ENCODE assay signal across 1 cellular context in genomic region chr20:58650776-58651547, GRCh38.
A peak's percentile ranks its signal among the peaks of the same experiment; 100 is the strongest.
TF ChIP-seq lines count a peak whose summit lies in the region.

A gene with protein sequence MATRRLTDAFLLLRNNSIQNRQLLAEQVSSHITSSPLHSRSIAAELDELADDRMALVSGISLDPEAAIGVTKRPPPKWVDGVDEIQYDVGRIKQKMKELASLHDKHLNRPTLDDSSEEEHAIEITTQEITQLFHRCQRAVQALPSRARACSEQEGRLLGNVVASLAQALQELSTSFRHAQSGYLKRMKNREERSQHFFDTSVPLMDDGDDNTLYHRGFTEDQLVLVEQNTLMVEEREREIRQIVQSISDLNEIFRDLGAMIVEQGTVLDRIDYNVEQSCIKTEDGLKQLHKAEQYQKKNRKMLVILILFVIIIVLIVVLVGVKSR (plus strand): TSS chr20:58651283. CDS start chr20:58652007, 724 bp downstream.

TF ChIP-seq in HEK293, 187 proteins besides CTCF, POLR2A, EP300 and RAD21 (continued from another document and continues in another):
- TF ChIP-seq ZNF707 (tag by site-specific recombination; IDR thresholded peaks at IDR 0.05) (peak; percentile 69), KLF1 (tag by site-specific recombination; IDR thresholded peaks at IDR 0.05) (peak; percentile 91), SETDB1 (IDR thresholded peaks at IDR 0.05; ENCODE audit: insufficient read length, low read length) (no peak), GLIS2 (tag by site-specific recombination; IDR thresholded peaks at IDR 0.05) (peak; percentile 96), SALL2 (tag by site-specific recombination; IDR thresholded peaks at IDR 0.05; ENCODE audit: borderline replicate concordance) (no peak), ZNF830 (tag by site-specific recombination; IDR thresholded peaks at IDR 0.05; ENCODE audit: low read depth) (no peak), ZBTB48 (tag by site-specific recombination; IDR thresholded peaks at IDR 0.05) (peak; percentile 93), ZNF548 (tag by site-specific recombination; IDR thresholded peaks at IDR 0.05) (no peak), ZNF549 (tag by site-specific recombination; IDR thresholded peaks at IDR 0.05) (no peak), MZF1 (tag by site-specific recombination; IDR thresholded peaks at IDR 0.05; ENCODE audit: borderline replicate concordance) (peak; percentile 93), ZNF221 (tag by site-specific recombination; IDR thresholded peaks at IDR 0.05; ENCODE audit: borderline replicate concordance) (0 out of 2 replicates have a peak, but pooled peaks have one; percentile 50), ZFP41 (tag by site-specific recombination; IDR thresholded peaks at IDR 0.05; ENCODE audit: borderline replicate concordance) (peak; percentile 98), ZBTB8A (tag by site-specific recombination; IDR thresholded peaks at IDR 0.05) (peak; percentile 99), PRDM4 (tag by site-specific recombination; IDR thresholded peaks at IDR 0.05) (peak; percentile 89), ZBTB1 (tag by site-specific recombination; IDR thresholded peaks at IDR 0.05) (peak; percentile 94), BCL11B (tag by site-specific recombination; IDR thresholded peaks at IDR 0.05; ENCODE audit: low read depth) (no peak), REPIN1 (tag by site-specific recombination; IDR thresholded peaks at IDR 0.05; ENCODE audit: low read depth) (peak; percentile 99; the same call in 1 of the 2 replicates), ZNF518A (tag by site-specific recombination; conservative IDR thresholded peaks at IDR 0.05; ENCODE audit: low read depth) (peak; percentile 93), ZNF18 (tag by site-specific recombination; IDR thresholded peaks at IDR 0.05) (peak; percentile 78; the same call in 1 of the 2 replicates), ZNF24 (tag by site-specific recombination; IDR thresholded peaks at IDR 0.05) (peak; percentile 98), ZNF501 (tag by site-specific recombination; IDR thresholded peaks at IDR 0.05) (peak; percentile 99), ZNF629 (tag by site-specific recombination; IDR thresholded peaks at IDR 0.05) (peak; percentile 92), ZNF426 (tag by site-specific recombination; IDR thresholded peaks at IDR 0.05) (no peak), ZNF596 (tag by site-specific recombination; IDR thresholded peaks at IDR 0.05) (peak; percentile 88), INSM2 (tag by site-specific recombination; IDR thresholded peaks at IDR 0.05) (peak; percentile 99), ZBTB21 (tag by site-specific recombination; IDR thresholded peaks at IDR 0.05) (peak; percentile 79), HOXC10 (CRISPR knock-in tag; IDR thresholded peaks at IDR 0.05) (peak; percentile 96; the same call in 1 of the 2 replicates), ZNF223 (tag by site-specific recombination; IDR thresholded peaks at IDR 0.05) (peak; percentile 83), ZNF248 (tag by site-specific recombination; IDR thresholded peaks at IDR 0.05) (no peak)
- TF ChIP-seq, protein P1, sequence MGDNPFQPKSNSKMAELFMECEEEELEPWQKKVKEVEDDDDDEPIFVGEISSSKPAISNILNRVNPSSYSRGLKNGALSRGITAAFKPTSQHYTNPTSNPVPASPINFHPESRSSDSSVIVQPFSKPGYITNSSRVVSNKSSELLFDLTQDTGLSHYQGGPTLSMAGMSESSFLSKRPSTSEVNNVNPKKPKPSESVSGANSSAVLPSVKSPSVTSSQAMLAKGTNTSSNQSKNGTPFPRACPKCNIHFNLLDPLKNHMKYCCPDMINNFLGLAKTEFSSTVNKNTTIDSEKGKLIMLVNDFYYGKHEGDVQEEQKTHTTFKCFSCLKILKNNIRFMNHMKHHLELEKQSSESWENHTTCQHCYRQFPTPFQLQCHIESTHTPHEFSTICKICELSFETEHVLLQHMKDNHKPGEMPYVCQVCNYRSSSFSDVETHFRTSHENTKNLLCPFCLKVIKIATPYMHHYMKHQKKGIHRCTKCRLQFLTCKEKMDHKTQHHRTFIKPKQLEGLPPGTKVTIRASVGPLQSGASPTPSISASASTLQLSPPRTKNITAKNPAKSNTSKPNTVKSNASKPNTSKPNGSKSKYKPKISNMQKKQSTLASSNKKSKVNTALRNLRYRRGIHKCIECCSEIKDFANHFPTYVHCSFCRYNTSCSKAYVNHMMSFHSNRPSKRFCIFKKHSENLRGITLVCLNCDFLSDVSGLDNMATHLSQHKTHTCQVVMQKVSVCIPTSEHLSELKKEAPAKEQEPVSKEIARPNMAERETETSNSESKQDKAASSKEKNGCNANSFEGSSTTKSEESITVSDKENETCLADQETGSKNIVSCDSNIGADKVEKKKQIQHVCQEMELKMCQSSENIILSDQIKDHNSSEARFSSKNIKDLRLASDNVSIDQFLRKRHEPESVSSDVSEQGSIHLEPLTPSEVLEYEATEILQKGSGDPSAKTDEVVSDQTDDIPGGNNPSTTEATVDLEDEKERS (tag by site-specific recombination; IDR thresholded peaks at IDR 0.05), result peak; percentile 96
- TF ChIP-seq, protein P2, sequence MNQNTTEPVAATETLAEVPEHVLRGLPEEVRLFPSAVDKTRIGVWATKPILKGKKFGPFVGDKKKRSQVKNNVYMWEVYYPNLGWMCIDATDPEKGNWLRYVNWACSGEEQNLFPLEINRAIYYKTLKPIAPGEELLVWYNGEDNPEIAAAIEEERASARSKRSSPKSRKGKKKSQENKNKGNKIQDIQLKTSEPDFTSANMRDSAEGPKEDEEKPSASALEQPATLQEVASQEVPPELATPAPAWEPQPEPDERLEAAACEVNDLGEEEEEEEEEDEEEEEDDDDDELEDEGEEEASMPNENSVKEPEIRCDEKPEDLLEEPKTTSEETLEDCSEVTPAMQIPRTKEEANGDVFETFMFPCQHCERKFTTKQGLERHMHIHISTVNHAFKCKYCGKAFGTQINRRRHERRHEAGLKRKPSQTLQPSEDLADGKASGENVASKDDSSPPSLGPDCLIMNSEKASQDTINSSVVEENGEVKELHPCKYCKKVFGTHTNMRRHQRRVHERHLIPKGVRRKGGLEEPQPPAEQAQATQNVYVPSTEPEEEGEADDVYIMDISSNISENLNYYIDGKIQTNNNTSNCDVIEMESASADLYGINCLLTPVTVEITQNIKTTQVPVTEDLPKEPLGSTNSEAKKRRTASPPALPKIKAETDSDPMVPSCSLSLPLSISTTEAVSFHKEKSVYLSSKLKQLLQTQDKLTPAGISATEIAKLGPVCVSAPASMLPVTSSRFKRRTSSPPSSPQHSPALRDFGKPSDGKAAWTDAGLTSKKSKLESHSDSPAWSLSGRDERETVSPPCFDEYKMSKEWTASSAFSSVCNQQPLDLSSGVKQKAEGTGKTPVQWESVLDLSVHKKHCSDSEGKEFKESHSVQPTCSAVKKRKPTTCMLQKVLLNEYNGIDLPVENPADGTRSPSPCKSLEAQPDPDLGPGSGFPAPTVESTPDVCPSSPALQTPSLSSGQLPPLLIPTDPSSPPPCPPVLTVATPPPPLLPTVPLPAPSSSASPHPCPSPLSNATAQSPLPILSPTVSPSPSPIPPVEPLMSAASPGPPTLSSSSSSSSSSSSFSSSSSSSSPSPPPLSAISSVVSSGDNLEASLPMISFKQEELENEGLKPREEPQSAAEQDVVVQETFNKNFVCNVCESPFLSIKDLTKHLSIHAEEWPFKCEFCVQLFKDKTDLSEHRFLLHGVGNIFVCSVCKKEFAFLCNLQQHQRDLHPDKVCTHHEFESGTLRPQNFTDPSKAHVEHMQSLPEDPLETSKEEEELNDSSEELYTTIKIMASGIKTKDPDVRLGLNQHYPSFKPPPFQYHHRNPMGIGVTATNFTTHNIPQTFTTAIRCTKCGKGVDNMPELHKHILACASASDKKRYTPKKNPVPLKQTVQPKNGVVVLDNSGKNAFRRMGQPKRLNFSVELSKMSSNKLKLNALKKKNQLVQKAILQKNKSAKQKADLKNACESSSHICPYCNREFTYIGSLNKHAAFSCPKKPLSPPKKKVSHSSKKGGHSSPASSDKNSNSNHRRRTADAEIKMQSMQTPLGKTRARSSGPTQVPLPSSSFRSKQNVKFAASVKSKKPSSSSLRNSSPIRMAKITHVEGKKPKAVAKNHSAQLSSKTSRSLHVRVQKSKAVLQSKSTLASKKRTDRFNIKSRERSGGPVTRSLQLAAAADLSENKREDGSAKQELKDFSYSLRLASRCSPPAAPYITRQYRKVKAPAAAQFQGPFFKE (tag by site-specific recombination; IDR thresholded peaks at IDR 0.05; ENCODE audit: borderline replicate concordance), result no peak
- TF ChIP-seq, protein P3, sequence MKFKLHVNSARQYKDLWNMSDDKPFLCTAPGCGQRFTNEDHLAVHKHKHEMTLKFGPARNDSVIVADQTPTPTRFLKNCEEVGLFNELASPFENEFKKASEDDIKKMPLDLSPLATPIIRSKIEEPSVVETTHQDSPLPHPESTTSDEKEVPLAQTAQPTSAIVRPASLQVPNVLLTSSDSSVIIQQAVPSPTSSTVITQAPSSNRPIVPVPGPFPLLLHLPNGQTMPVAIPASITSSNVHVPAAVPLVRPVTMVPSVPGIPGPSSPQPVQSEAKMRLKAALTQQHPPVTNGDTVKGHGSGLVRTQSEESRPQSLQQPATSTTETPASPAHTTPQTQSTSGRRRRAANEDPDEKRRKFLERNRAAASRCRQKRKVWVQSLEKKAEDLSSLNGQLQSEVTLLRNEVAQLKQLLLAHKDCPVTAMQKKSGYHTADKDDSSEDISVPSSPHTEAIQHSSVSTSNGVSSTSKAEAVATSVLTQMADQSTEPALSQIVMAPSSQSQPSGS (tag by site-specific recombination; IDR thresholded peaks at IDR 0.05; ENCODE audit: low read depth), result peak; percentile 62
